13 cellular contexts compared by ENCODE assay signal in the genomic region with DNA sequence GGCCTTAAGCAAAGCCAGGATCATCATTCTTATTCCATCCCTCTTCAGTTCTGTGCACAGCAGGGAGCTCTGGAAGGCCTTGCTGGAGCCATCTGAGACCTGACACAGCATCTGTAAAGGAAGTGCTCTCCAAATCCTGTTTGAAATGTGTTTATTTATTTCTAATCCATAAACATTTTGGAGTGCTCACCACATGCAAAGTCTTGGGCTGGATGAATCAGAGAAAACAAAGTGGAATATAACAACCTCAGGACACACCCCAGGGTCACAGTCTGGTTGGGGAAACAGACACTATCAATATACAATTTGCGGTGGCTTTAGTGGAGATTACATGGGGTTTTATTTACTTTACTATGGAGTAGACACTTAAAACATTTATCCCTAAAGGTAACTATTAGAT. TPM values are rescaled to one million over a fixed set of nuclear protein-coding genes. Genes with fewer than 3 reads are reported as not detected.
A peak's percentile ranks its signal among the peaks of the same experiment; 100 is the strongest.
DNase-seq lines count a peak whose midpoint lies in the region; ATAC-seq and TF ChIP-seq lines count a peak whose summit lies in the region.
"Had no signal": no experiment of that assay in that cellular context is flagged by ENCODE, and none has a peak within 500 bp of the region (broad histone marks: within the 10 kb centered on the region; RNA-seq: fewer than 3 reads in every experiment).

No MANE protein-coding gene starts in this region.

- H2AK5ac ChIP-seq in mesenchymal stem cell (ENCODE audit: low read length, severe bottlenecking), result no peak overlapping the region

- no peaks in the 10 kb centered on the region for H3K4me1 ChIP-seq in mesenchymal stem cell (ENCODE audit: control insufficient read depth, insufficient read depth, low read depth, low read length)
- H3K4me1 ChIP-seq: BE2C had no signal

- no peak for TF ChIP-seq CTCF in HFF-Myc (IDR thresholded peaks at IDR 0.05; ENCODE audit: low read depth, low read length, missing control alignments)

- no peaks in the 10 kb centered on the region for H3K79me1 ChIP-seq in mesenchymal stem cell (replicated peaks; ENCODE audit: low read length, poor library complexity, severe bottlenecking)

- no peak overlapping the region for H3K27ac ChIP-seq in mesenchymal stem cell (ENCODE audit: low read length, poor library complexity, severe bottlenecking)
- H3K27ac ChIP-seq: C4-2B had no signal

- H3K36me3 ChIP-seq in mesenchymal stem cell (ENCODE audit: control insufficient read depth in 1 of 2, insufficient read depth in 2 of 2, low read depth in 1 of 2, low read length in 2 of 2), result no peaks in the 10 kb centered on the region
- H3K36me3 ChIP-seq: BE2C had no signal

- no peak overlapping the region for H2BK120ac ChIP-seq in mesenchymal stem cell (ENCODE audit: low read depth, low read length)

- H2BK15ac ChIP-seq in mesenchymal stem cell (ENCODE audit: low read depth, poor library complexity, severe bottlenecking), result no peak overlapping the region

- ATAC-seq in HG03045 (IDR thresholded peaks at IDR 0.05; ENCODE audit: unreplicated experiment) (no peak), HG02852 (IDR thresholded peaks at IDR 0.05; ENCODE audit: unreplicated experiment) (no peak)
- ATAC-seq: HCT116 had no signal

- no peak overlapping the region for H3K14ac ChIP-seq in mesenchymal stem cell (ENCODE audit: low read length in 2 of 2)

- no peak overlapping the region for H3K18ac ChIP-seq in mesenchymal stem cell (ENCODE audit: low read depth in 1 of 2, low read length in 2 of 2)

- peaks cover 0 to 6% of the 10 kb centered on the region in 2 experiments for H3K27me3 ChIP-seq in mesenchymal stem cell (ENCODE audit: control insufficient read depth in 1 of 2, insufficient read depth in 1 of 2, low read length in 2 of 2)

- no peak overlapping the region for H2BK12ac ChIP-seq in mesenchymal stem cell (ENCODE audit: low read length in 2 of 2)

- no peak overlapping the region for H3K23ac ChIP-seq in mesenchymal stem cell (ENCODE audit: low read length in 2 of 2)

- H3K4ac ChIP-seq in mesenchymal stem cell (ENCODE audit: low read depth in 1 of 2, low read length in 2 of 2), result no peak overlapping the region

- H4K8ac ChIP-seq in mesenchymal stem cell (ENCODE audit: low read length), result no peak overlapping the region

- H2BK5ac ChIP-seq in mesenchymal stem cell (ENCODE audit: low read depth, low read length, poor library complexity, severe bottlenecking), result no peak overlapping the region

- WGBS in mesenchymal stem cell, result no CpG with 5 or more reads among the region's 1 CpG

- no peak overlapping the region for H3K9ac ChIP-seq in mesenchymal stem cell (ENCODE audit: low read length)

- no peak overlapping the region for H3K4me2 ChIP-seq in mesenchymal stem cell (ENCODE audit: low read length, poor library complexity, severe bottlenecking)

- H3K9me3 ChIP-seq in mesenchymal stem cell (ENCODE audit: control insufficient read depth, low read length), result peaks cover 21% of the 10 kb centered on the region
- H3K9me3 ChIP-seq: BE2C had no signal

- H4K91ac ChIP-seq in mesenchymal stem cell (ENCODE audit: low read length), result no peak overlapping the region

- H3K4me3 ChIP-seq in HFF-Myc (replicated peaks; ENCODE audit: low read depth, low read length), result no peak overlapping the region
- no peak overlapping the region for H3K4me3 ChIP-seq in mesenchymal stem cell (ENCODE audit: insufficient read depth in 1 of 2, low read depth in 1 of 2, low read length in 2 of 2)

- H2AFZ ChIP-seq in mesenchymal stem cell (ENCODE audit: low read depth, low read length), result no peak overlapping the region

- DNase-seq in ELR (ENCODE audit: low read depth) (peak; percentile 24), HFF-Myc (ENCODE audit: extremely low read depth, low read depth) (peak; percentile 75), RPMI7951 (ENCODE audit: low read depth) (peak; percentile 11), mesenchymal stem cell (peak; percentile 90), NCI-H2196 (lab: John Stamatoyannopoulos, UW; ENCODE audit: unreplicated experiment) (no peak)
- DNase-seq: BE2C; CD4-positive, alpha-beta memory T cell; DND-41; GF-D8 had no signal

RNA-seq across cellular contexts. Expression of gene BMP4, which starts 54.3 kb away (rescaled TPM):
- total RNA-seq in RPMI7951 (2014; rRNA removed; shearing (Covaris generic)), result 76.8 and 77.1 TPM in 2 replicates
- 146 TPM for polyA plus RNA-seq in mesenchymal stem cell (2013, experiment 1 of 2)
- polyA plus RNA-seq in mesenchymal stem cell (2013, experiment 2 of 2), result 153 TPM
